1 cellular context compared by ENCODE assay signal in genomic region chr15:85517086-85517485, GRCh38.
TF ChIP-seq lines count a peak whose summit lies in the region.

No MANE protein-coding gene starts in this region.

TF ChIP-seq in WTC11, 78 proteins besides CTCF, POLR2A, EP300 and RAD21 (continued from another document):
- no peak for TF ChIP-seq CDX4 (CRISPR knock-in tag; IDR thresholded peaks at IDR 0.05; ENCODE audit: borderline replicate concordance)
